8 cellular contexts compared by ENCODE assay signal in the genomic region with DNA sequence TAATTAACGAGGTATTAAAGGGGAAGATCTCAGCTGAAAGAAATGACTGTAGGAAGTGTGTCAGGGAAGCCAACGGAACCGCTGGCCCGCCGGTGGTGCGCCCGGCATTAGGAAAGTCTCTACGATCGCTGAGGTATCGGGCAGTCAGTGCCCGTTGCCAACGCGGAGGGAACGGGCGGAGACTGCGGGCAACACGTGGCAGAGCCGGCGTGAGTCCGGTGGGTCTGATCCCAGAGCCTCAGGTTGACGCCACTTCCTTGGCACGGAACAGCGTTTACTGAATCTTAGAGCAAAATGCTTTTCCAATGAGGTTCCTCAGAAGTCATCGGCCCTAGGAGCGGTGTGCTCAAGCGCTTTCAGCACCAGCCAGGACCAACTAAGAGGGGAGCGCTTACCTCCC.
DNase-seq lines count a peak whose midpoint lies in the region; ATAC-seq and TF ChIP-seq lines count a peak whose summit lies in the region.
"Not testable (repeated sequence)": the region's sequence is repeated elsewhere in the genome, so short reads cannot be mapped to it uniquely, and the experiment has no call there.

No MANE protein-coding gene starts in this region.

- H3K9me3 ChIP-seq in SK-N-SH, esophagus squamous epithelium, thyroid gland: not testable (repeated sequence)

- not testable (repeated sequence) for H3K36me3 ChIP-seq in SK-N-SH (replicated peaks in 1 of 2; ENCODE audit: control insufficient read depth in 1 of 2, insufficient read depth in 2 of 2, low read length in 1 of 2); esophagus squamous epithelium; thyroid gland

- not testable (repeated sequence) for ATAC-seq in activated naive CD8-positive, alpha-beta T cell treated with anti-CD3 and anti-CD28 coated beads, Interleukin-2, amount 50 U/mL, for 24 hours

- H3K4me1 ChIP-seq in SK-N-SH (ENCODE audit: control insufficient read depth in 1 of 2, insufficient read depth in 2 of 2, low read depth in 1 of 2, low read length in 1 of 2): not testable (repeated sequence)
- H3K4me1 ChIP-seq in esophagus squamous epithelium: peaks cover 9 to 17% (median 10%) of the 10 kb centered on the region in 3 donors
- peaks cover 0 to 12% of the 10 kb centered on the region in 2 donors for H3K4me1 ChIP-seq in thyroid gland

- H4K20me1 ChIP-seq in SK-N-SH (ENCODE audit: insufficient read depth): not testable (repeated sequence)

- not testable (repeated sequence) for H3K9me2 ChIP-seq in SK-N-SH

- not testable (repeated sequence) for TF ChIP-seq EP300 in Ishikawa (IDR thresholded peaks at IDR 0.05; ENCODE audit: borderline replicate concordance); SK-N-SH (IDR thresholded peaks at IDR 0.05; ENCODE audit: borderline replicate concordance in 1 of 2, low read depth in 1 of 2, low read length in 1 of 2)

- H3K4me3 Mint-ChIP-seq in activated naive CD8-positive, alpha-beta T cell treated with anti-CD3 and anti-CD28 coated beads, Interleukin-2, amount 50 U/mL, for 24 hours: peak overlapping the region; percentile 72
- peak overlapping the region; percentile 78 for H3K4me3 Mint-ChIP-seq in osteocyte (ENCODE audit: unreplicated experiment)

- not testable (repeated sequence) for H3K36me3 Mint-ChIP-seq in activated naive CD8-positive, alpha-beta T cell treated with anti-CD3 and anti-CD28 coated beads, Interleukin-2, amount 50 U/mL, for 24 hours (ENCODE audit: low read depth); osteocyte (ENCODE audit: unreplicated experiment)

- peak overlapping the region; percentile 59 to 90 for H3K4me3 ChIP-seq in SK-N-SH (ENCODE audit: low read depth in 2 of 2, low read length in 1 of 2)
- H3K4me3 ChIP-seq in esophagus squamous epithelium: peak overlapping the region in 3 of 4 donors; percentile 33 to 59 (median 36)
- peak overlapping the region; percentile 3 to 25 (median 17) for H3K4me3 ChIP-seq in thyroid gland (replicated peaks in 1 of 3)

- H3K27ac ChIP-seq in SK-N-SH (ENCODE audit: low read depth in 2 of 2, low read length in 1 of 2); esophagus squamous epithelium; thyroid gland: not testable (repeated sequence)

- H2AFZ ChIP-seq in SK-N-SH (ENCODE audit: low read depth): peak overlapping the region; percentile 99

- intact Hi-C loops in esophagus squamous epithelium (cut with DNase I): not testable (repeated sequence)
- intact Hi-C loops in thyroid gland (cut with DNase I): loop anchor here (10.0 kb wide), 1 partner anchor 338 kb away; no protein-coding TSS in a partner anchor

- CTCF ChIA-PET in SK-N-SH (lab: Yijun Ruan, JAX): interaction anchor here (1.9 to 2.3 kb wide), 2 partner anchors 334 to 351 kb away, joined by 12 to 19 read pairs; no protein-coding TSS in a partner anchor

- TF ChIP-seq RAD21 in Ishikawa (IDR thresholded peaks at IDR 0.05; ENCODE audit: low read depth); SK-N-SH (IDR thresholded peaks at IDR 0.05; ENCODE audit: low read length): not testable (repeated sequence)

- peak overlapping the region; percentile 73; the same call in 1 of the 2 replicates for H3K9ac ChIP-seq in SK-N-SH

- H3K27ac Mint-ChIP-seq in activated naive CD8-positive, alpha-beta T cell treated with anti-CD3 and anti-CD28 coated beads, Interleukin-2, amount 50 U/mL, for 24 hours; osteocyte (ENCODE audit: unreplicated experiment): not testable (repeated sequence)

- peak overlapping the region; percentile 95 for H3K4me2 ChIP-seq in SK-N-SH

- 14% methylated on average over 27 of the region's 27 CpGs for WGBS in SK-N-SH (ENCODE audit: low lambda C conversion rate)
- 5% methylated on average over 25 of the region's 27 CpGs; no CpG with 5 or more reads in 1 of the 2 donors for WGBS in esophagus squamous epithelium, 2 donors
- WGBS in thyroid gland, 2 donors: 0 to 2% methylated on average over 20 to 22 of the region's 27 CpGs

- H3K27me3 Mint-ChIP-seq in activated naive CD8-positive, alpha-beta T cell treated with anti-CD3 and anti-CD28 coated beads, Interleukin-2, amount 50 U/mL, for 24 hours: peaks cover 28% of the 10 kb centered on the region
- peaks cover 33% of the 10 kb centered on the region for H3K27me3 Mint-ChIP-seq in osteocyte (ENCODE audit: unreplicated experiment)

- H3F3A ChIP-seq in SK-N-SH (replicated peaks; ENCODE audit: insufficient read depth): peaks cover 21% of the 10 kb centered on the region

- not testable (repeated sequence) for TF ChIP-seq CTCF in SK-N-SH (IDR thresholded peaks at IDR 0.05); esophagus squamous epithelium (IDR thresholded peaks at IDR 0.05); osteocyte (IDR thresholded peaks at IDR 0.05); thyroid gland (IDR thresholded peaks at IDR 0.05)

- POLR2A ChIA-PET in SK-N-SH (lab: Yijun Ruan, JAX): not testable (repeated sequence)

- not testable (repeated sequence) for H3K9me3 Mint-ChIP-seq in activated naive CD8-positive, alpha-beta T cell treated with anti-CD3 and anti-CD28 coated beads, Interleukin-2, amount 50 U/mL, for 24 hours; osteocyte (ENCODE audit: unreplicated experiment)

- not testable (repeated sequence) for TF ChIP-seq POLR2A in esophagus squamous epithelium (IDR thresholded peaks at IDR 0.05); thyroid gland (IDR thresholded peaks at IDR 0.05)

- DNase-seq in D341Med (ENCODE audit: low spot score) (peak; percentile 15), SK-N-SH (peak; percentile 40), iris pigment epithelial cell (ENCODE audit: low read depth) (peak; percentile 37), thyroid gland (peak; percentile 32 to 50)
- peak; percentile 5 for DNase-seq in activated naive CD8-positive, alpha-beta T cell treated with anti-CD3 and anti-CD28 coated beads, Interleukin-2, amount 50 U/mL, for 24 hours
- DNase-seq in esophagus squamous epithelium (lab: John Stamatoyannopoulos, UW); osteocyte (ENCODE audit: extremely low spot score, unreplicated experiment): not testable (repeated sequence)

- H3K4me1 Mint-ChIP-seq in activated naive CD8-positive, alpha-beta T cell treated with anti-CD3 and anti-CD28 coated beads, Interleukin-2, amount 50 U/mL, for 24 hours: not testable (repeated sequence)
- H3K4me1 Mint-ChIP-seq in osteocyte (ENCODE audit: unreplicated experiment): peaks cover 12% of the 10 kb centered on the region

- not testable (repeated sequence) for H3K27me3 ChIP-seq in SK-N-SH (ENCODE audit: insufficient read depth); thyroid gland
- H3K27me3 ChIP-seq in esophagus squamous epithelium: peaks cover 0 to 44% (median 4%) of the 10 kb centered on the region in 4 donors

- H3K79me2 ChIP-seq in SK-N-SH (ENCODE audit: insufficient read depth): peaks cover 14% of the 10 kb centered on the region; the same call in 1 of the 2 replicates

TF ChIP-seq in Ishikawa, 13 proteins besides CTCF, POLR2A, EP300 and RAD21:
- TF ChIP-seq MAX (IDR thresholded peaks at IDR 0.05): peak; percentile 90
- TF ChIP-seq USF1 (IDR thresholded peaks at IDR 0.05): 0 out of 2 replicates have a peak, but pooled peaks have one; percentile 40

TF ChIP-seq in SK-N-SH, 30 proteins besides CTCF, POLR2A, EP300 and RAD21:
- TF ChIP-seq MAX (IDR thresholded peaks at IDR 0.05; ENCODE audit: low read depth) (peak; percentile 86), USF1 (IDR thresholded peaks at IDR 0.05; ENCODE audit: borderline replicate concordance, low read depth) (peak; percentile 46; the same call in 1 of the 2 replicates)

Comparison
In these comparisons a context has a peak if more than half of its experiments do, and no peak if none do; other contexts are left out.
1. H3K4me3 ChIP-seq: peak in every context shown above with its lines; median percentile 74 in SK-N-SH; 36 in esophagus squamous epithelium; 17 in thyroid gland.